19 cellular contexts compared by ENCODE assay signal in genomic region chr10:49240946-49241345, GRCh38. TPM values are rescaled to one million over a fixed set of nuclear protein-coding genes. Genes with fewer than 3 reads are reported as not detected.
DNase-seq lines count a peak whose midpoint lies in the region; ATAC-seq, FAIRE-seq and TF ChIP-seq lines count a peak whose summit lies in the region.
"Had no signal": no experiment of that assay in that cellular context is flagged by ENCODE, and none has a peak within 500 bp of the region (broad histone marks: within the 10 kb centered on the region; RNA-seq: fewer than 3 reads in every experiment).

No MANE protein-coding gene starts in this region.

- H3K9me3 ChIP-seq in esophagus muscularis mucosa (no peaks in the 10 kb centered on the region), neutrophil (no peaks in the 10 kb centered on the region)
- H3K9me3 ChIP-seq in CD4-positive, alpha-beta memory T cell (ENCODE audit: control insufficient read depth in 1 of 2, low read length in 2 of 2) = no peaks in the 10 kb centered on the region

- ATAC-seq in Right ventricle myocardium superior (ENCODE audit: poor library complexity) (peak; percentile 7), left cardiac atrium (no peak)
- ATAC-seq in activated CD8-positive, alpha-beta T cell treated with anti-CD3 and anti-CD28 coated beads, Interleukin-2, amount 10 ng/mL, durations not matched to agents 7 days and 5 days = no peak
- ATAC-seq: GM12878, Panc1 had no signal

- H3K36me3 ChIP-seq in esophagus muscularis mucosa = no peaks in the 10 kb centered on the region
- H3K36me3 ChIP-seq in neutrophil = no peaks in the 10 kb centered on the region
- H3K36me3 ChIP-seq in CD4-positive, alpha-beta memory T cell (ENCODE audit: insufficient read depth, low read length) = no peaks in the 10 kb centered on the region

- peaks cover 0 to 16% (median 6%) of the 10 kb centered on the region in 4 donors for H3K4me1 ChIP-seq in esophagus muscularis mucosa
- H3K4me1 ChIP-seq in neutrophil (ENCODE audit: control insufficient read depth in 1 of 2, insufficient read depth in 1 of 2, low read depth in 1 of 2, low read length in 1 of 2) = peaks cover 53 to 54% of the 10 kb centered on the region in 2 experiments
- H3K4me1 ChIP-seq in CD4-positive, alpha-beta memory T cell (ENCODE audit: insufficient read depth, low read length) = no peaks in the 10 kb centered on the region

- WGBS in esophagus muscularis mucosa = 75% methylated on average over 4 of the region's 4 CpGs

- TF ChIP-seq CTCF in esophagus muscularis mucosa (IDR thresholded peaks at IDR 0.05) (no peak), neutrophil (IDR thresholded peaks at IDR 0.05) (no peak)

- peaks cover 0 to 15% (median 0%) of the 10 kb centered on the region in 4 donors for H3K27me3 ChIP-seq in esophagus muscularis mucosa
- no peaks in the 10 kb centered on the region for H3K27me3 ChIP-seq in neutrophil
- H3K27me3 ChIP-seq in CD4-positive, alpha-beta memory T cell (ENCODE audit: insufficient read depth, low read length) = no peaks in the 10 kb centered on the region

- H3K27ac Mint-ChIP-seq in activated CD8-positive, alpha-beta T cell treated with anti-CD3 and anti-CD28 coated beads, Interleukin-2, amount 10 ng/mL, durations not matched to agents 7 days and 5 days = no peak overlapping the region
- no peak overlapping the region for H3K27ac Mint-ChIP-seq in CD4-positive, alpha-beta memory T cell

- FAIRE-seq in GM19239 (lab: Jason Lieb, UNC) = no peak
- FAIRE-seq: GM12878, H1 had no signal

- H3K4me3 ChIP-seq in esophagus muscularis mucosa = no peak overlapping the region
- no peak overlapping the region for H3K4me3 ChIP-seq in neutrophil (ENCODE audit: low read depth in 1 of 2, low read length in 1 of 2)
- H3K4me3 ChIP-seq in CD4-positive, alpha-beta memory T cell (ENCODE audit: low read length in 2 of 2) = no peak overlapping the region
- H3K4me3 ChIP-seq: GM12878 had no signal

- no peak for TF ChIP-seq EP300 in esophagus muscularis mucosa (IDR thresholded peaks at IDR 0.05)

- intact Hi-C loops in Right ventricle myocardium superior (cut with DNase I) (no loop called here), left cardiac atrium (cut with DNase I) (no loop called here), esophagus muscularis mucosa (cut with DNase I) (no loop called here)
- intact Hi-C loops in CD4-positive, alpha-beta memory T cell (cut with micrococcal nuclease) = no loop called here

- H3K27ac ChIP-seq in esophagus muscularis mucosa (replicated peaks in 1 of 4) (no peak overlapping the region), neutrophil (peak overlapping the region; percentile 45)
- no peak overlapping the region for H3K27ac ChIP-seq in CD4-positive, alpha-beta memory T cell (ENCODE audit: low read depth, low read length)
- H3K27ac ChIP-seq: C4-2B had no signal

- no peaks in the 10 kb centered on the region for H3K4me1 Mint-ChIP-seq in activated CD8-positive, alpha-beta T cell treated with anti-CD3 and anti-CD28 coated beads, Interleukin-2, amount 10 ng/mL, durations not matched to agents 7 days and 5 days (ENCODE audit: low read depth)
- H3K4me1 Mint-ChIP-seq in CD4-positive, alpha-beta memory T cell = no peaks in the 10 kb centered on the region

- DNase-seq in Right ventricle myocardium superior (no peak), left cardiac atrium (no peak), MV-4-11 (lab: John Stamatoyannopoulos, UW) (peak; percentile 37), esophagus muscularis mucosa (ENCODE audit: extremely low spot score) (peak; percentile 34), GM19239 (ENCODE audit: insufficient read length, low spot score) (no peak)
- no peak for DNase-seq in activated CD8-positive, alpha-beta T cell treated with anti-CD3 and anti-CD28 coated beads, Interleukin-2, amount 10 ng/mL, durations not matched to agents 7 days and 5 days
- DNase-seq in CD4-positive, alpha-beta memory T cell = no peak
- DNase-seq: COR-L47, NCI-H1417, NCI-H187, NCI-H2107, NCI-H510A, NCI-H748 treated with DMSO at 0.1 percent for 48 hours had no signal

- H3K36me3 Mint-ChIP-seq in activated CD8-positive, alpha-beta T cell treated with anti-CD3 and anti-CD28 coated beads, Interleukin-2, amount 10 ng/mL, durations not matched to agents 7 days and 5 days (ENCODE audit: low read depth) = no peaks in the 10 kb centered on the region
- no peaks in the 10 kb centered on the region for H3K36me3 Mint-ChIP-seq in CD4-positive, alpha-beta memory T cell

- no peak overlapping the region for H3K4me3 Mint-ChIP-seq in activated CD8-positive, alpha-beta T cell treated with anti-CD3 and anti-CD28 coated beads, Interleukin-2, amount 10 ng/mL, durations not matched to agents 7 days and 5 days
- no peak overlapping the region for H3K4me3 Mint-ChIP-seq in CD4-positive, alpha-beta memory T cell

- POLR2A ChIA-PET in activated CD8-positive, alpha-beta T cell treated with anti-CD3 and anti-CD28 coated beads, Interleukin-2, amount 10 ng/mL, durations not matched to agents 7 days and 5 days (lab: Charles Lee) = no interaction called here
- POLR2A ChIA-PET in CD4-positive, alpha-beta memory T cell (lab: Charles Lee; ENCODE audit: partially characterized antibody) = no interaction called here

- H3K9me3 Mint-ChIP-seq in activated CD8-positive, alpha-beta T cell treated with anti-CD3 and anti-CD28 coated beads, Interleukin-2, amount 10 ng/mL, durations not matched to agents 7 days and 5 days (ENCODE audit: insufficient read depth) = no peaks in the 10 kb centered on the region
- H3K9me3 Mint-ChIP-seq in CD4-positive, alpha-beta memory T cell = peaks cover 0 to 1% (median 0%) of the 10 kb centered on the region in 8 donors

- CTCF ChIA-PET in activated CD8-positive, alpha-beta T cell treated with anti-CD3 and anti-CD28 coated beads, Interleukin-2, amount 10 ng/mL, durations not matched to agents 7 days and 5 days (lab: Charles Lee) = no interaction called here
- CTCF ChIA-PET in CD4-positive, alpha-beta memory T cell (lab: Charles Lee; ENCODE audit: partially characterized antibody) = no interaction called here

- H3K27me3 Mint-ChIP-seq in activated CD8-positive, alpha-beta T cell treated with anti-CD3 and anti-CD28 coated beads, Interleukin-2, amount 10 ng/mL, durations not matched to agents 7 days and 5 days (ENCODE audit: low read depth) = peaks cover 22% of the 10 kb centered on the region
- H3K27me3 Mint-ChIP-seq in CD4-positive, alpha-beta memory T cell = peaks cover 3 to 7% of the 10 kb centered on the region in 2 donors

- TF ChIP-seq POLR2A in esophagus muscularis mucosa (IDR thresholded peaks at IDR 0.05; ENCODE audit: low read depth) = no peak

RNA-seq across cellular contexts. Expression of gene TMEM273, which starts 52.8 kb away (rescaled TPM):
- total RNA-seq in Right ventricle myocardium superior = 28.5 TPM
- total RNA-seq in left cardiac atrium = 10 to 100 TPM; 14.6 to 29.5 TPM
- 10 to 100 TPM; 11.6 to 36.8 (median 25.1) TPM for total RNA-seq in esophagus muscularis mucosa
- total RNA-seq in activated CD8-positive, alpha-beta T cell treated with anti-CD3 and anti-CD28 coated beads, Interleukin-2, amount 10 ng/mL, durations not matched to agents 7 days and 5 days = 10 to 100 TPM; 24.4 to 25.6 TPM
- total RNA-seq in CD4-positive, alpha-beta memory T cell = 10 to 100 TPM; 27.7 to 30.4 TPM
- 100 to 1,000 TPM in 1 of 2 donors, 10 to 100 TPM in 1; 86.9 to 101 TPM for polyA plus RNA-seq in CD4-positive, alpha-beta memory T cell
- total RNA-seq: H1, LHCN-M2 had no signal
- polyA plus RNA-seq: H1 had no signal

RNA-seq across cellular contexts. Expression of gene C10orf71, which starts 58.0 kb away (rescaled TPM):
- total RNA-seq in Right ventricle myocardium superior (108 TPM), left cardiac atrium (10 to 100 TPM; 34.7 to 54.1 TPM), esophagus muscularis mucosa (under 1 TPM in 2 of 4 donors, not detected in 2; 0.06 to 0.42 TPM)
- total RNA-seq in activated CD8-positive, alpha-beta T cell treated with anti-CD3 and anti-CD28 coated beads, Interleukin-2, amount 10 ng/mL, durations not matched to agents 7 days and 5 days = not detected
- not detected for total RNA-seq in CD4-positive, alpha-beta memory T cell
- polyA plus RNA-seq in CD4-positive, alpha-beta memory T cell = not detected
- total RNA-seq: GM12878, H1, LHCN-M2 had no signal
- polyA plus RNA-seq: GM12878, H1 had no signal

Comparison
In these comparisons a context has a peak if more than half of its experiments do, and no peak if none do; other contexts are left out.
1. DNase-seq: peak in MV-4-11 (single experiment) and esophagus muscularis mucosa (single experiment); none in Right ventricle myocardium superior (single experiment), left cardiac atrium (single experiment), GM19239 (single experiment), activated CD8-positive, alpha-beta T cell treated with anti-CD3 and anti-CD28 coated beads, Interleukin-2, amount 10 ng/mL, durations not matched to agents 7 days and 5 days (single experiment) and CD4-positive, alpha-beta memory T cell (0 of 5).
2. RNA of gene C10orf71, which starts 58.0 kb away (total RNA-seq): 108 TPM in Right ventricle myocardium superior (single experiment) and 34.7 to 54.1 TPM in left cardiac atrium; 0.06 to 0.42 TPM in esophagus muscularis mucosa, not detected in activated CD8-positive, alpha-beta T cell treated with anti-CD3 and anti-CD28 coated beads, Interleukin-2, amount 10 ng/mL, durations not matched to agents 7 days and 5 days and not detected in CD4-positive, alpha-beta memory T cell; every median in the first group is over 10 times any median in the second.